In the genomic region with DNA sequence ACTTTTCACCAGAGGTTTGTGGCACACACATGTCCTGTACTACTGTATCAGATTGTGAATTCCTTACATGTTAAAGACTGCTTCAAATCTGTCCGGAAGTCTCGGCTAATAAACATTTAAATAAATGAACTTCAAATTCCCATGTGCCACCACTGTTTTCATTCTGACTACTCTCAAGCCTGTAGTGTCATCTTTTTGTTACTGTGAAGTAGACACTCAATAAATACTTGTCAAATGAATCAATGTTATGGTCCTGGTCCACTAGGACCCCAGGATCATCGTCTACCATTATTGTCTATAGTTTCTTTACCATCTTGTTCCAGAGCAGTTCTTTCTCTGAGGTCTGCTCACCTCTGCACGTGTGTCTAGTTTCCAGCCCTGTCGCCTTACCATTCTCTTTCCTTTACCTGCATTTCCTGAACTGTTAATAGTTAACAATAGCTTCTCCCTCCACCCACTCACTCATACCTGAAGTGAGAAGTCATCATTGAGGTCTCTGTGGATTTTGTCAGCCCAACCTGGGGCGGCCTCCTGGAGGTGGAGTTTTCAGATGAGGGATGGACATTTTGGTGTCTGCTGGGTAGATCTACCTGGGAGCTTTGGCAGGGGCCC, we compare ENCODE assay signal across 8 cellular contexts.
DNase-seq lines count a peak whose midpoint lies in the region; ATAC-seq, FAIRE-seq and TF ChIP-seq lines count a peak whose summit lies in the region.

No MANE protein-coding gene starts in this region.

- H3K9me3 ChIP-seq in A549 (no peaks in the 10 kb centered on the region), HCT116 (ENCODE audit: control insufficient read depth in 1 of 2, insufficient read depth in 1 of 2, low read depth in 1 of 2, low read length in 2 of 2) (no peaks in the 10 kb centered on the region), mesodermal cell (ENCODE audit: control insufficient read depth, low read length) (no peaks in the 10 kb centered on the region)

- peaks cover 92% of the 10 kb centered on the region for H3K79me2 ChIP-seq in HCT116 (ENCODE audit: insufficient read depth, low read length)

- no peak for TF ChIP-seq EP300 in A549 (IDR thresholded peaks at IDR 0.05)

- H3K27me3 ChIP-seq in HCT116 (ENCODE audit: insufficient read depth, low read length) = no peaks in the 10 kb centered on the region

- peaks cover 0 to 5% of the 10 kb centered on the region in 2 experiments; a peak in 1 of 4 replicates for H3K36me3 ChIP-seq in HCT116 (ENCODE audit: control insufficient read depth in 1 of 2, insufficient read depth in 2 of 2, low read length in 2 of 2)
- peaks cover 40% of the 10 kb centered on the region for H3K36me3 ChIP-seq in mesodermal cell (ENCODE audit: control insufficient read depth, insufficient read depth, low read length)

- no peak overlapping the region for H3K4me2 ChIP-seq in A549
- H3K4me2 ChIP-seq in HCT116 (ENCODE audit: low read length) = peak overlapping the region; percentile 64

- H3K9me2 ChIP-seq in HCT116 (ENCODE audit: insufficient read depth) = no peaks in the 10 kb centered on the region

- peak overlapping the region; percentile 42 for H3K9ac ChIP-seq in HCT116 (ENCODE audit: low read length)

- peak overlapping the region; percentile 59 for H3K4me3 Mint-ChIP-seq in activated naive CD8-positive, alpha-beta T cell treated with anti-CD3 and anti-CD28 coated beads, Interleukin-2, amount 50 U/mL, for 24 hours

- no peak overlapping the region for H2AFZ ChIP-seq in HCT116 (ENCODE audit: low read depth, low read length, poor library complexity, severe bottlenecking)

- WGBS in A549 (ENCODE audit: missing lambda C conversion rate) = 84% methylated on average over 6 of the region's 6 CpGs
- 73 to 79% methylated on average over 3 of the region's 6 CpGs for WGBS in mesodermal cell (ENCODE audit: insufficient coverage in 2 of 2), 2 experiments

- H3K4me1 Mint-ChIP-seq in activated naive CD8-positive, alpha-beta T cell treated with anti-CD3 and anti-CD28 coated beads, Interleukin-2, amount 50 U/mL, for 24 hours = peaks cover 99% of the 10 kb centered on the region

- peak overlapping the region; percentile 91 for H3K27ac Mint-ChIP-seq in activated naive CD8-positive, alpha-beta T cell treated with anti-CD3 and anti-CD28 coated beads, Interleukin-2, amount 50 U/mL, for 24 hours

- H3K27ac ChIP-seq in A549 (no peak overlapping the region), HCT116 (ENCODE audit: low read depth, low read length) (peak overlapping the region; percentile 79), mesodermal cell (ENCODE audit: low read depth, low read length, severe bottlenecking) (peak overlapping the region; percentile 95)

- BruUV-seq in HCT116 (replicated peaks; lab: Mats Ljungman, UMichigan) = TSS peak; percentile 99

- no peak for TF ChIP-seq POLR2A in A549 (IDR thresholded peaks at IDR 0.05; ENCODE audit: low read length)
- no peak for TF ChIP-seq POLR2A in HCT116 (IDR thresholded peaks at IDR 0.05; ENCODE audit: borderline replicate concordance, extremely low read depth, insufficient read depth, insufficient read length)

- H3K4me3 ChIP-seq in A549 (no peak overlapping the region), HCT116 (replicated peaks in 1 of 2; ENCODE audit: low read depth in 1 of 2, low read length in 2 of 2) (peak overlapping the region in 1 of 2 experiments; percentile 20; a peak in 3 of 4 replicates), mesodermal cell (ENCODE audit: extremely low read depth, insufficient read depth, low read length, poor library complexity, severe bottlenecking) (no peak overlapping the region)

- H3K27me3 Mint-ChIP-seq in activated naive CD8-positive, alpha-beta T cell treated with anti-CD3 and anti-CD28 coated beads, Interleukin-2, amount 50 U/mL, for 24 hours = no peaks in the 10 kb centered on the region

- no peak for DNase-seq in A549 (ENCODE audit: low read depth in 1 of 2, low spot score in 1 of 2)
- DNase-seq in HCT116 (ENCODE audit: low read depth, low spot score) = peak; percentile 71
- no peak for DNase-seq in activated naive CD8-positive, alpha-beta T cell treated with anti-CD3 and anti-CD28 coated beads, Interleukin-2, amount 50 U/mL, for 24 hours
- no peak for DNase-seq in sciatic nerve (ENCODE audit: low spot score)
- DNase-seq in NCI-H2029 treated with DMSO at 0.1 percent for 48 hours (lab: John Stamatoyannopoulos, UW) = no peak
- no peak for DNase-seq in GM19238 (ENCODE audit: insufficient read length, low spot score)
- DNase-seq in NCI-H510A (lab: John Stamatoyannopoulos, UW) = no peak

- POLR2A ChIA-PET in A549 (lab: Yijun Ruan, JAX) (no interaction called here), HCT116 (lab: Charles Lee) (interaction anchor here (1.2 kb wide), 1 partner anchor 187 kb away, joined by 3 read pairs; no protein-coding TSS in a partner anchor)

- H3K4me1 ChIP-seq in A549 (peaks cover 69% of the 10 kb centered on the region), HCT116 (ENCODE audit: control insufficient read depth in 1 of 2, insufficient read depth in 2 of 2, low read length in 2 of 2) (peaks cover 55 to 92% of the 10 kb centered on the region in 2 experiments), mesodermal cell (ENCODE audit: control insufficient read depth, insufficient read depth, low read length, poor library complexity, severe bottlenecking) (peaks cover 86% of the 10 kb centered on the region)

- ATAC-seq in A549 = no peak
- peak; percentile 78 for ATAC-seq in HCT116
- ATAC-seq in activated naive CD8-positive, alpha-beta T cell treated with anti-CD3 and anti-CD28 coated beads, Interleukin-2, amount 50 U/mL, for 24 hours = peak; percentile 12
- ATAC-seq in sciatic nerve = no peak

- RAD21 ChIA-PET in HCT116 (lab: Charles Lee; ENCODE audit: low non-redundant PET in 1 of 2, low total read pairs in 2 of 2, uncharacterized antibody in 2 of 2, unreplicated experiment in 2 of 2) = no interaction called here

- no peaks in the 10 kb centered on the region; the same call in 1 of the 2 replicates for H4K20me1 ChIP-seq in HCT116 (ENCODE audit: insufficient read depth)

- peaks cover 38% of the 10 kb centered on the region for H3K36me3 Mint-ChIP-seq in activated naive CD8-positive, alpha-beta T cell treated with anti-CD3 and anti-CD28 coated beads, Interleukin-2, amount 50 U/mL, for 24 hours (ENCODE audit: low read depth)

- CTCF ChIA-PET in A549 (lab: Yijun Ruan, JAX) (interaction anchor here (0.8 to 2.1 kb wide), 5 partner anchors 21 to 142 kb away, joined by 3 to 9 read pairs (median 3); no protein-coding TSS in a partner anchor), HCT116 (lab: Charles Lee) (interaction anchor here (0.9 to 1.9 kb wide), 4 partner anchors 9 to 142 kb away, joined by 3 to 8 read pairs (median 4); no protein-coding TSS in a partner anchor)

- H3K9me3 Mint-ChIP-seq in activated naive CD8-positive, alpha-beta T cell treated with anti-CD3 and anti-CD28 coated beads, Interleukin-2, amount 50 U/mL, for 24 hours = peaks cover 9% of the 10 kb centered on the region

- intact Hi-C loops in HCT116 (cut with micrococcal nuclease) = loop anchor here (5.0 kb wide), 1 partner anchor 126 kb away; no protein-coding TSS in a partner anchor
- intact Hi-C loops in sciatic nerve (cut with DNase I) = no loop called here

- TF ChIP-seq CTCF in A549 (IDR thresholded peaks at IDR 0.05) = no peak
- TF ChIP-seq CTCF in HCT116 (IDR thresholded peaks at IDR 0.05 in 2 of 3, conservative IDR thresholded peaks at IDR 0.05 in 1 of 3; ENCODE audit: borderline replicate concordance in 1 of 3, insufficient read depth in 1 of 3, low read depth in 2 of 3, low read length in 2 of 3) = no peak

- FAIRE-seq in A549 (lab: Jason Lieb, UNC) = peak; percentile 28

- TF ChIP-seq RAD21 in A549 (conservative IDR thresholded peaks at IDR 0.05 in 1 of 2, IDR thresholded peaks at IDR 0.05 in 1 of 2) (no peak), HCT116 (IDR thresholded peaks at IDR 0.05; ENCODE audit: low read depth) (no peak)

TF ChIP-seq in A549, 52 proteins besides CTCF, POLR2A, EP300 and RAD21:
- TF ChIP-seq CBX8 (IDR thresholded peaks at IDR 0.05) (no peak), FOSB (CRISPR knock-in tag; IDR thresholded peaks at IDR 0.05) (no peak), KDM5A (IDR thresholded peaks at IDR 0.05) (no peak)
- TF ChIP-seq, protein P1, sequence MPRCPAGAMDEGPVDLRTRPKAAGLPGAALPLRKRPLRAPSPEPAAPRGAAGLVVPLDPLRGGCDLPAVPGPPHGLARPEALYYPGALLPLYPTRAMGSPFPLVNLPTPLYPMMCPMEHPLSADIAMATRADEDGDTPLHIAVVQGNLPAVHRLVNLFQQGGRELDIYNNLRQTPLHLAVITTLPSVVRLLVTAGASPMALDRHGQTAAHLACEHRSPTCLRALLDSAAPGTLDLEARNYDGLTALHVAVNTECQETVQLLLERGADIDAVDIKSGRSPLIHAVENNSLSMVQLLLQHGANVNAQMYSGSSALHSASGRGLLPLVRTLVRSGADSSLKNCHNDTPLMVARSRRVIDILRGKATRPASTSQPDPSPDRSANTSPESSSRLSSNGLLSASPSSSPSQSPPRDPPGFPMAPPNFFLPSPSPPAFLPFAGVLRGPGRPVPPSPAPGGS (IDR thresholded peaks at IDR 0.05) = no peak
TF ChIP-seq in A549: peak in this region for 0.

TF ChIP-seq in HCT116, 20 proteins besides CTCF, POLR2A, EP300 and RAD21 (continues in another document):
- TF ChIP-seq, protein P2, sequence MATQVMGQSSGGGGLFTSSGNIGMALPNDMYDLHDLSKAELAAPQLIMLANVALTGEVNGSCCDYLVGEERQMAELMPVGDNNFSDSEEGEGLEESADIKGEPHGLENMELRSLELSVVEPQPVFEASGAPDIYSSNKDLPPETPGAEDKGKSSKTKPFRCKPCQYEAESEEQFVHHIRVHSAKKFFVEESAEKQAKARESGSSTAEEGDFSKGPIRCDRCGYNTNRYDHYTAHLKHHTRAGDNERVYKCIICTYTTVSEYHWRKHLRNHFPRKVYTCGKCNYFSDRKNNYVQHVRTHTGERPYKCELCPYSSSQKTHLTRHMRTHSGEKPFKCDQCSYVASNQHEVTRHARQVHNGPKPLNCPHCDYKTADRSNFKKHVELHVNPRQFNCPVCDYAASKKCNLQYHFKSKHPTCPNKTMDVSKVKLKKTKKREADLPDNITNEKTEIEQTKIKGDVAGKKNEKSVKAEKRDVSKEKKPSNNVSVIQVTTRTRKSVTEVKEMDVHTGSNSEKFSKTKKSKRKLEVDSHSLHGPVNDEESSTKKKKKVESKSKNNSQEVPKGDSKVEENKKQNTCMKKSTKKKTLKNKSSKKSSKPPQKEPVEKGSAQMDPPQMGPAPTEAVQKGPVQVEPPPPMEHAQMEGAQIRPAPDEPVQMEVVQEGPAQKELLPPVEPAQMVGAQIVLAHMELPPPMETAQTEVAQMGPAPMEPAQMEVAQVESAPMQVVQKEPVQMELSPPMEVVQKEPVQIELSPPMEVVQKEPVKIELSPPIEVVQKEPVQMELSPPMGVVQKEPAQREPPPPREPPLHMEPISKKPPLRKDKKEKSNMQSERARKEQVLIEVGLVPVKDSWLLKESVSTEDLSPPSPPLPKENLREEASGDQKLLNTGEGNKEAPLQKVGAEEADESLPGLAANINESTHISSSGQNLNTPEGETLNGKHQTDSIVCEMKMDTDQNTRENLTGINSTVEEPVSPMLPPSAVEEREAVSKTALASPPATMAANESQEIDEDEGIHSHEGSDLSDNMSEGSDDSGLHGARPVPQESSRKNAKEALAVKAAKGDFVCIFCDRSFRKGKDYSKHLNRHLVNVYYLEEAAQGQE (IDR thresholded peaks at IDR 0.05; ENCODE audit: low read depth) = no peak
- TF ChIP-seq EGR1 (IDR thresholded peaks at IDR 0.05; ENCODE audit: low read depth) (peak; percentile 100), CEBPB (IDR thresholded peaks at IDR 0.05; ENCODE audit: low read depth) (no peak)

Comparison
In these comparisons a context has a peak if more than half of its experiments do, and no peak if none do; other contexts are left out.
1. ATAC-seq: peak in HCT116 (single experiment) and activated naive CD8-positive, alpha-beta T cell treated with anti-CD3 and anti-CD28 coated beads, Interleukin-2, amount 50 U/mL, for 24 hours (single experiment); none in A549 (0 of 2) and sciatic nerve (single experiment).
2. H3K27ac ChIP-seq: peak in HCT116 (single experiment) and mesodermal cell (single experiment); none in A549 (0 of 2).